Comparison of ENCODE assay signal across 1 cellular context in genomic region chr1:163321311-163322305, GRCh38.
TF ChIP-seq lines count a peak whose summit lies in the region.

Gene NUF2 (plus strand): TSS chr1:163321954. CDS start chr1:163326052, 4,098 bp downstream.

TF ChIP-seq in A549, 52 proteins besides CTCF, POLR2A, EP300 and RAD21 (continued from another document):
- peak; percentile 59; the same call in 2 of the 3 replicates for TF ChIP-seq BCL3 (IDR thresholded peaks at IDR 0.05)
- no peak for TF ChIP-seq FOSL2 (IDR thresholded peaks at IDR 0.05)
- peak; percentile 54 for TF ChIP-seq FOSL2 (CRISPR knock-in tag; IDR thresholded peaks at IDR 0.05)
- TF ChIP-seq MAFK (IDR thresholded peaks at IDR 0.05; ENCODE audit: partially characterized antibody), result peak; percentile 99
- TF ChIP-seq, protein P1, sequence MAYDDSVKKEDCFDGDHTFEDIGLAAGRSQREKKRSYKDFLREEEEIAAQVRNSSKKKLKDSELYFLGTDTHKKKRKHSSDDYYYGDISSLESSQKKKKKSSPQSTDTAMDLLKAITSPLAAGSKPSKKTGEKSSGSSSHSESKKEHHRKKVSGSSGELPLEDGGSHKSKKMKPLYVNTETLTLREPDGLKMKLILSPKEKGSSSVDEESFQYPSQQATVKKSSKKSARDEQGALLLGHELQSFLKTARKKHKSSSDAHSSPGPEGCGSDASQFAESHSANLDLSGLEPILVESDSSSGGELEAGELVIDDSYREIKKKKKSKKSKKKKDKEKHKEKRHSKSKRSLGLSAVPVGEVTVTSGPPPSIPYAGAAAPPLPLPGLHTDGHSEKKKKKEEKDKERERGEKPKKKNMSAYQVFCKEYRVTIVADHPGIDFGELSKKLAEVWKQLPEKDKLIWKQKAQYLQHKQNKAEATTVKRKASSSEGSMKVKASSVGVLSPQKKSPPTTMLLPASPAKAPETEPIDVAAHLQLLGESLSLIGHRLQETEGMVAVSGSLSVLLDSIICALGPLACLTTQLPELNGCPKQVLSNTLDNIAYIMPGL (CRISPR knock-in tag; IDR thresholded peaks at IDR 0.05; ENCODE audit: borderline replicate concordance), result no peak
- peak; percentile 98 for TF ChIP-seq MAX (IDR thresholded peaks at IDR 0.05)
- TF ChIP-seq, protein P2, sequence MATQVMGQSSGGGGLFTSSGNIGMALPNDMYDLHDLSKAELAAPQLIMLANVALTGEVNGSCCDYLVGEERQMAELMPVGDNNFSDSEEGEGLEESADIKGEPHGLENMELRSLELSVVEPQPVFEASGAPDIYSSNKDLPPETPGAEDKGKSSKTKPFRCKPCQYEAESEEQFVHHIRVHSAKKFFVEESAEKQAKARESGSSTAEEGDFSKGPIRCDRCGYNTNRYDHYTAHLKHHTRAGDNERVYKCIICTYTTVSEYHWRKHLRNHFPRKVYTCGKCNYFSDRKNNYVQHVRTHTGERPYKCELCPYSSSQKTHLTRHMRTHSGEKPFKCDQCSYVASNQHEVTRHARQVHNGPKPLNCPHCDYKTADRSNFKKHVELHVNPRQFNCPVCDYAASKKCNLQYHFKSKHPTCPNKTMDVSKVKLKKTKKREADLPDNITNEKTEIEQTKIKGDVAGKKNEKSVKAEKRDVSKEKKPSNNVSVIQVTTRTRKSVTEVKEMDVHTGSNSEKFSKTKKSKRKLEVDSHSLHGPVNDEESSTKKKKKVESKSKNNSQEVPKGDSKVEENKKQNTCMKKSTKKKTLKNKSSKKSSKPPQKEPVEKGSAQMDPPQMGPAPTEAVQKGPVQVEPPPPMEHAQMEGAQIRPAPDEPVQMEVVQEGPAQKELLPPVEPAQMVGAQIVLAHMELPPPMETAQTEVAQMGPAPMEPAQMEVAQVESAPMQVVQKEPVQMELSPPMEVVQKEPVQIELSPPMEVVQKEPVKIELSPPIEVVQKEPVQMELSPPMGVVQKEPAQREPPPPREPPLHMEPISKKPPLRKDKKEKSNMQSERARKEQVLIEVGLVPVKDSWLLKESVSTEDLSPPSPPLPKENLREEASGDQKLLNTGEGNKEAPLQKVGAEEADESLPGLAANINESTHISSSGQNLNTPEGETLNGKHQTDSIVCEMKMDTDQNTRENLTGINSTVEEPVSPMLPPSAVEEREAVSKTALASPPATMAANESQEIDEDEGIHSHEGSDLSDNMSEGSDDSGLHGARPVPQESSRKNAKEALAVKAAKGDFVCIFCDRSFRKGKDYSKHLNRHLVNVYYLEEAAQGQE (IDR thresholded peaks at IDR 0.05), result peak; percentile 33; the same call in 1 of the 2 replicates
- TF ChIP-seq CHD2 (IDR thresholded peaks at IDR 0.05; ENCODE audit: low read length, partially characterized antibody), result peak; percentile 14
- peak; percentile 41 for TF ChIP-seq GATA3 (IDR thresholded peaks at IDR 0.05; ENCODE audit: borderline replicate concordance)
- peak; percentile 66 for TF ChIP-seq PHF8 (IDR thresholded peaks at IDR 0.05; ENCODE audit: borderline replicate concordance, low read depth)
- TF ChIP-seq KDM5A (IDR thresholded peaks at IDR 0.05), result peak; percentile 85
- TF ChIP-seq ZC3H11A (IDR thresholded peaks at IDR 0.05), result peak; percentile 30; the same call in 1 of the 2 replicates
- TF ChIP-seq HDAC2 (IDR thresholded peaks at IDR 0.05), result peak; percentile 95; the same call in 1 of the 2 replicates
- TF ChIP-seq MYC (IDR thresholded peaks at IDR 0.05; ENCODE audit: borderline replicate concordance, low read length), result peak; percentile 64; the same call in 1 of the 2 replicates
- no peak for TF ChIP-seq ZNF302 (CRISPR knock-in tag; IDR thresholded peaks at IDR 0.05)
- no peak for TF ChIP-seq ESRRA (IDR thresholded peaks at IDR 0.05; ENCODE audit: borderline replicate concordance, low read length)
- TF ChIP-seq, protein P3, sequence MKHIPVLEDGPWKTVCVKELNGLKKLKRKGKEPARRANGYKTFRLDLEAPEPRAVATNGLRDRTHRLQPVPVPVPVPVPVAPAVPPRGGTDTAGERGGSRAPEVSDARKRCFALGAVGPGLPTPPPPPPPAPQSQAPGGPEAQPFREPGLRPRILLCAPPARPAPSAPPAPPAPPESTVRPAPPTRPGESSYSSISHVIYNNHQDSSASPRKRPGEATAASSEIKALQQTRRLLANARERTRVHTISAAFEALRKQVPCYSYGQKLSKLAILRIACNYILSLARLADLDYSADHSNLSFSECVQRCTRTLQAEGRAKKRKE (CRISPR knock-in tag; IDR thresholded peaks at IDR 0.05; ENCODE audit: low read depth), result 0 out of 2 replicates have a peak, but pooled peaks have one; percentile 46
- TF ChIP-seq E2F6 (IDR thresholded peaks at IDR 0.05; ENCODE audit: borderline replicate concordance, low read depth), result peak; percentile 86
TF ChIP-seq in A549: peak in this region for 18.
